In genomic region chr18:65659912-65660311, GRCh38 we compare ENCODE assay signal across 26 cellular contexts.
"Had no signal": no experiment of that assay in that cellular context is flagged by ENCODE, and none has a peak within 500 bp of the region (broad histone marks: within the 10 kb centered on the region; RNA-seq: fewer than 3 reads in every experiment).

No MANE protein-coding gene starts in this region.

- H3K9me3 Mint-ChIP-seq: nephron had no signal

- ATAC-seq: activated T-cell treated with anti-CD3 and anti-CD28 coated beads, Interleukin-2, amount 50 U/mL, for 4 hours; gastroesophageal sphincter; sciatic nerve; stimulated activated memory B cell treated with anti-CD40 and anti-IgM and Interleukin-4, amounts not matched to agents 10 μg/mL and 1 μg/mL and 100 μg/mL, for 72 hours had no signal

- H3K36me3 Mint-ChIP-seq: activated naive CD8-positive, alpha-beta T cell treated with anti-CD3 and anti-CD28 coated beads for 36 hours; stimulated activated memory B cell treated with anti-CD40 and anti-IgM and Interleukin-4, amounts not matched to agents 10 μg/mL and 1 μg/mL and 100 μg/mL, for 72 hours had no signal

- H3K9me3 ChIP-seq: breast epithelium, colonic mucosa, gastroesophageal sphincter, vagina had no signal

- H3K4me3 ChIP-seq: breast epithelium, colonic mucosa, dorsolateral prefrontal cortex, gastroesophageal sphincter, vagina had no signal

- DNase-seq: activated B cell treated with CpG ODN at 0.5 μM for 24 hours; activated CD4-positive, alpha-beta T cell treated with anti-CD3 and anti-CD28 coated beads for 4 hours; activated CD4-positive, alpha-beta T cell treated with anti-CD3 and anti-CD28 coated beads, Interleukin-2, amount 50 U/mL, for 48 hours; activated CD8-positive, alpha-beta memory T cell treated with anti-CD3 and anti-CD28 coated beads, Interleukin-2, amount 50 U/mL, for 48 hours; activated naive CD4-positive, alpha-beta T cell; activated naive CD8-positive, alpha-beta T cell treated with anti-CD3 and anti-CD28 coated beads for 36 hours; activated T-cell treated with anti-CD3 and anti-CD28 coated beads, Interleukin-2, amount 50 U/mL, for 4 hours; amniotic stem cell; colonic mucosa; dorsolateral prefrontal cortex; head of caudate nucleus; hypothalamus; mesenchymal stem cell; nucleus accumbens; small intestine; stimulated activated CD4-positive, alpha-beta T cell treated with anti-CD3 and anti-CD28 coated beads, Interleukin-2, amount 100 ng/mL, for 24 hours; T-helper 9 cell; trophoblast cell had no signal

- H3K4me3 Mint-ChIP-seq: activated B cell treated with CpG ODN at 0.5 μM for 24 hours; activated naive CD8-positive, alpha-beta T cell treated with anti-CD3 and anti-CD28 coated beads for 36 hours; activated T-cell treated with anti-CD3 and anti-CD28 coated beads, Interleukin-2, amount 50 U/mL, for 4 hours; nephron; stimulated activated memory B cell treated with anti-CD40 and anti-IgM and Interleukin-4, amounts not matched to agents 10 μg/mL and 1 μg/mL and 100 μg/mL, for 72 hours had no signal

- H3K27me3 Mint-ChIP-seq: activated B cell treated with CpG ODN at 0.5 μM for 24 hours; activated naive CD8-positive, alpha-beta T cell treated with anti-CD3 and anti-CD28 coated beads for 36 hours; stimulated activated memory B cell treated with anti-CD40 and anti-IgM and Interleukin-4, amounts not matched to agents 10 μg/mL and 1 μg/mL and 100 μg/mL, for 72 hours had no signal

- H3K4me1 ChIP-seq: breast epithelium, colonic mucosa, gastroesophageal sphincter, parathyroid adenoma, vagina had no signal

- H3K27me3 ChIP-seq: breast epithelium, colonic mucosa, dorsolateral prefrontal cortex, gastroesophageal sphincter, vagina had no signal

- H3K27ac Mint-ChIP-seq: activated B cell treated with CpG ODN at 0.5 μM for 24 hours; activated naive CD8-positive, alpha-beta T cell treated with anti-CD3 and anti-CD28 coated beads for 36 hours; activated T-helper 2 cell treated with anti-CD3 and anti-CD28 coated beads, Interferon-gamma antibody, Interleukin-2, Interleukin-4, amounts not matched to agents 10 μg/mL and 5 μg/mL and 100 μg/mL, durations not matched to agents 14 hours and 24 hours and 36 hours; nephron; stimulated activated memory B cell treated with anti-CD40 and anti-IgM and Interleukin-4, amounts not matched to agents 10 μg/mL and 1 μg/mL and 100 μg/mL, for 72 hours had no signal

- H3K4me1 Mint-ChIP-seq: activated B cell treated with CpG ODN at 0.5 μM for 24 hours; activated naive CD8-positive, alpha-beta T cell treated with anti-CD3 and anti-CD28 coated beads for 36 hours; nephron; stimulated activated memory B cell treated with anti-CD40 and anti-IgM and Interleukin-4, amounts not matched to agents 10 μg/mL and 1 μg/mL and 100 μg/mL, for 72 hours had no signal

- H3K36me3 ChIP-seq: breast epithelium, colonic mucosa, gastroesophageal sphincter, vagina had no signal

- H3K27ac ChIP-seq: breast epithelium, colonic mucosa, dorsolateral prefrontal cortex, gastroesophageal sphincter, parathyroid adenoma, vagina had no signal
